1 cellular context compared by ENCODE assay signal in the genomic region with DNA sequence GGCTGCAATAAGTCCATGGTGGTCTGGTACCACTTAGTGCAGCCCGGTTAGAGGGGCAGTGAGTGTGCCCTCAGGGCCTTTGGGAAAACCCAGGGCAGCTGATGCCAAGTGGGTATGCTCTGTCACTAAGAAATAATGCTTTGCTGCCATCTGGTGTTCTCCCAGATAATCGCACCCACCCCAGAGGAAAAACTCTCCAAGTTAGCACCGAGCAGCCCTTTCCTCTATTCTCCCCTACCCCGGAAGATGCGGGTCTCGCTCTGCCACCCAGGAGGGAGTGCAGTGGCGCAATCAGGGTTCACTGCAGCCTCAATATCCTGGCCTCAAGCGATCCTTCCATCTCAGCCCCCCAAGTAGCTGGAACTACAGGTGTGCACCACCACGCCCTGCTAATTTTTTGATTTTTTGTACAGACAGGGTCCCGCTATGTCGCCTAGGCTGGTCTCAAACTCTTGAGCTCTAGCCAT.
TF ChIP-seq lines count a peak whose summit lies in the region.

No MANE protein-coding gene starts in this region.

TF ChIP-seq in H1, 55 proteins besides CTCF, POLR2A, EP300 and RAD21:
- TF ChIP-seq JUND (IDR thresholded peaks at IDR 0.05; ENCODE audit: low read length) (no peak), CEBPB (IDR thresholded peaks at IDR 0.05; ENCODE audit: low read depth, low read length) (peak; percentile 88)
